ENCODE assay signal across 9 cellular contexts in the genomic region with DNA sequence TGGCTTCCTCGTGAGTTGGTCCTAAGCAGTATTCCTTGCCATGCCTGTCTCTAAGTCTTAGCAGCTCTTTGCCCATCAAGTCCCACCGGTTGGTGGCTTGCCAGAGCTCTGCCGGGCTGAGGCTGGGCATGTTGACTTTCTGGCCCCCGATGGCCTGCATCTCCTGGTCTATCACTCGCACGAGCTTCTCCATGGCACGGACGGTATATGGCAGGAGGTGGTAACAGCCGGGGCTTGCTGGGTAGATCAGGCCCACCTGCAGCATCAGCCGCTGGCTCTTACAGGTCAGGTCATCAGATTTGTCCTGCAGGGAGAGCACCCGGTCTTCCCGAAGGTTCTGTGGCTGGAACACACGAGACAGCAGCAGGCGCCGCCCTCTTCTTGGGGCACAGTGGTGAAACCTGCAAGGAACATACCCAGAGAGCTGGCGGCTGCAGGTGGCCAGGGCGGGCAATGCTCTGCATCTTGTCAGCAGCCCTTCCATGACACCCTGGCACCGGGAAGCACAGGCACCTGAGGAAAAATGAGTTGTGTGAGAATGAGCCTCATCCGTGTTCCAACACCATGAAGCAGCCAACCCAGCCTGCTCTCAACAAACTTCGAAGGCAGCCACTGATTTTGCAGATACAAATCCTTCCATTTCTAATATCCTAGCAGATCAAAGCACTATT. TPM values are rescaled to one million over a fixed set of nuclear protein-coding genes. Genes with fewer than 3 reads are reported as not detected.
"Had no signal": no experiment of that assay in that cellular context is flagged by ENCODE, and none has a peak within 500 bp of the region (broad histone marks: within the 10 kb centered on the region; RNA-seq: fewer than 3 reads in every experiment).

No MANE protein-coding gene starts in this region.

- H3K9me3 Mint-ChIP-seq: GM23338, H9 had no signal

- H3K4me3 ChIP-seq: GM23338, K562 had no signal

- H3K4me3 Mint-ChIP-seq: GM23338, H9 had no signal

- FAIRE-seq: H1, H54, HepG2, HTR-8/SVneo, K562 had no signal

- H3K27ac Mint-ChIP-seq: GM23338, H9 had no signal

- DNase-seq: H9, HCEC 1CT, IMR-90 had no signal

RNA-seq across cellular contexts. Expression of gene TTC22, which starts 42.3 kb away (rescaled TPM):
- total RNA-seq: HepG2, IMR-90, K562 had no signal
- polyA plus RNA-seq: HepG2, IMR-90 had no signal
